ENCODE assay signal across 2 cellular contexts in the genomic region with DNA sequence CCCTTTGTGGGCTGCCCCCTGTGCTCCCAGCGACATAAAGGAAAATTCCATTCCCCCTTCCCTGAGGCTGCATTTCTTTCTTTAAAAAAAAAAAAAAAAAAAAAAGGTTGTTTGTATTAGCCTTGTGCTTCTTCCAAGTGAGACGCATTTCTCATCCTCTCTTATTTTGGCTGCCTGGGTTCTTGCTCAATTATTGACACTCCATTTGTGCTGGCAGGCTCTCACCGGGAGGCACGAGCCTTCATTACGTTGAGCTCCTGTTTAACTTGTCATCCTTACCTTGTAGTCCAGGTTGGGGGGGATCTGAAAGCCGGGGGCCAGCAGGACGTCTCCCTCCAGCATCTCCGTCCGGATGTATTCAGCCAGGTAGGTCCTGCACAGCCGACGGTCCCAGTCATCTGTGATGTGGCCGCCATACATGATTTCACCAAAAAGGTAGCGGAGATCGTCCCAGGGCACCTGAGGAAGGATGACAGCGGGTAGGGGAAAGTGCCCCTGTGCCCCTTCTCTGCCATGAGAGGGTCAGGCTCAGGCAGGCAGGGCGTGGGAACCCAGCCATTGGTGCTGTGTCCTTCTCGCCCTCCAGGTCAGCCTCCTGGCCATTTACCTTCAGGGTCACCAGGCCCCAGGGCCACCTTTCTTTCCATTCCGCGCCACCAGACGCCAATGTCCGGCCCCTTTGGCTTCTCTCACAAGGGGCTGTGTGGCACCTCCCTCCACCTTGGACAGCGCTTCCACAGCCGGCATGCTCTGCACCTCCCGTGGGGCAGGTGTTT.
A peak's percentile ranks its signal among the peaks of the same experiment; 100 is the strongest.
TF ChIP-seq lines count a peak whose summit lies in the region.

No MANE protein-coding gene starts in this region.

TF ChIP-seq in K562, 482 proteins besides CTCF, POLR2A, EP300 and RAD21:
- TF ChIP-seq GATA2 (CRISPR knock-in tag; IDR thresholded peaks at IDR 0.05) (no peak), POLR2G (IDR thresholded peaks at IDR 0.05; ENCODE audit: low read depth, low read length) (peak; percentile 38; the same call in 1 of the 2 replicates)
TF ChIP-seq in K562: peak in this region for 1.

TF ChIP-seq in HepG2, 621 proteins besides CTCF, POLR2A, EP300 and RAD21:
- TF ChIP-seq REST (IDR thresholded peaks at IDR 0.05; ENCODE audit: borderline replicate concordance in 1 of 2, low read depth in 1 of 2, low read length in 2 of 2) (peak; percentile 8 to 52; a peak in 3 of 4 replicates), BRCA1 (CRISPR knock-in tag; IDR thresholded peaks at IDR 0.05) (no peak), AGO2 (optimal IDR thresholded peaks at IDR 0.05; ENCODE audit: low read depth, low read length) (peak; percentile 76), AHR (CRISPR knock-in tag; IDR thresholded peaks at IDR 0.05) (0 out of 2 replicates have a peak, but pooled peaks have one; percentile 27), NFIB (CRISPR knock-in tag; IDR thresholded peaks at IDR 0.05; ENCODE audit: borderline replicate concordance) (0 out of 2 replicates have a peak, but pooled peaks have one; percentile 22), KDM4B (CRISPR knock-in tag; IDR thresholded peaks at IDR 0.05) (no peak)
